Comparison of ENCODE assay signal across 8 cellular contexts in the genomic region with DNA sequence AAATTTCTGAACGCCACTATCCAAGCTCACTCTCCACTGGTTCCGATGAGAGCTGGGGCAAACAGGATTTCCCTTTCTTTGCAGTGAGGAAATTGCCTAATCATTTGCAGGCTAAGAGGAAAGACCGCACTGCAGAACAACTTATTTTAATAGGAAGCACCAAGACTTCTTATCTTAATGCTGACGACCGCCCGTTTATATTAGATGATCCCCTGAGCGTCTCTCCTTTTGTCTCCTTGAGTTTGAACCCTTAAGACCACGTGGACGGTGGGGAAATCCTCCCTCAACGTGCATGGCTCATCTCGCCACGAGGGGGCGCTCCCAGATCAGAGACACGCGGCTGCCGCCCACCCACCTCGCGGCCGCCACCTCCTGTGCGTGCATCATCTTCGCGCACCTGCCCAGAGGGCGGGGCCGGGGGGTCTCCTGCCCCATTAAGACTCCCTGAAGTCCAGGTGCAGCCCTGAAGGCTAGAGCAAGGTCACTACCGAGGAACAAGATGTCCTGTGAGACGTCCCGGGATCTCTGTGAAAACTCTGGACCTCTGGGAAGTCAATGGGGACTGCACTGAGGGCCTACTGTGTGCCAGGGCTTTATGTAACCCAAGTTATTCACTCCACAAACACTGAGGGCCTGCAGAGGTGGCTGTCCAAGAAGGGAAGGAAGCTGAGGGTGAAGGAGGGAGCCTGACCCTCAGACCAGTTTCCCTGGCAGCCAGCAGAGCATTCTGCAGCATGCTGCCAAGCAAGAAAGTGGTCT. TPM values are rescaled to one million over a fixed set of nuclear protein-coding genes. Genes with fewer than 3 reads are reported as not detected.
A peak's percentile ranks its signal among the peaks of the same experiment; 100 is the strongest.
DNase-seq lines count a peak whose midpoint lies in the region; ATAC-seq and TF ChIP-seq lines count a peak whose summit lies in the region.

No MANE protein-coding gene starts in this region.

- H3K9ac ChIP-seq in duodenal mucosa (ENCODE audit: low read depth in 1 of 2, low read length in 2 of 2): no peak overlapping the region

- H3K36me3 Mint-ChIP-seq in CD4-positive, alpha-beta memory T cell: no peaks in the 10 kb centered on the region
- no peaks in the 10 kb centered on the region for H3K36me3 Mint-ChIP-seq in activated CD4-positive, alpha-beta memory T cell treated with anti-CD3 and anti-CD28 coated beads for 36 hours

- peaks cover 0 to 1% (median 0%) of the 10 kb centered on the region in 8 donors for H3K9me3 Mint-ChIP-seq in CD4-positive, alpha-beta memory T cell
- H3K9me3 Mint-ChIP-seq in activated CD4-positive, alpha-beta memory T cell treated with anti-CD3 and anti-CD28 coated beads for 36 hours: no peaks in the 10 kb centered on the region

- intact Hi-C loops in CD4-positive, alpha-beta memory T cell (cut with micrococcal nuclease): loop anchor here (5.0 kb wide), 1 partner anchor 137 kb away; the partner anchor contains the start of gene STK35
- intact Hi-C loops in activated CD4-positive, alpha-beta memory T cell treated with anti-CD3 and anti-CD28 coated beads for 36 hours (cut with micrococcal nuclease): loop anchor here (1.0 to 5.0 kb wide), 5 partner anchors 137 to 489 kb away; partner anchors contain the start of gene STK35

- no peak overlapping the region for H3K27ac Mint-ChIP-seq in CD4-positive, alpha-beta memory T cell
- no peak overlapping the region for H3K27ac Mint-ChIP-seq in activated CD4-positive, alpha-beta memory T cell treated with anti-CD3 and anti-CD28 coated beads for 36 hours

- DNase-seq in CD4-positive, alpha-beta memory T cell: peak; percentile 46 to 62 (median 54)
- peak; percentile 64 for DNase-seq in NCI-H460 (ENCODE audit: extremely low read depth, low read depth)
- DNase-seq in activated CD4-positive, alpha-beta memory T cell treated with anti-CD3 and anti-CD28 coated beads for 36 hours: peak; percentile 88
- DNase-seq in lung (ENCODE audit: low spot score): peak; percentile 69
- DNase-seq in stimulated activated CD4-positive, alpha-beta T cell treated with anti-CD3 and anti-CD28 coated beads, TNF-alpha, amount 100 ng/mL, for 48 hours (ENCODE audit: low read depth in 3 of 3): peak; percentile 74 to 81 (median 80)

- CTCF ChIA-PET in CD4-positive, alpha-beta memory T cell (lab: Charles Lee; ENCODE audit: partially characterized antibody): interaction anchor here (0.7 to 6.5 kb wide), 12 partner anchors 10 to 216 kb away, joined by 3 to 151 read pairs (median 4); no protein-coding TSS in a partner anchor
- CTCF ChIA-PET in activated CD4-positive, alpha-beta memory T cell treated with anti-CD3 and anti-CD28 coated beads for 36 hours (lab: Charles Lee): interaction anchor here (0.7 to 5.6 kb wide), 21 partner anchors 8 to 488 kb away, joined by 3 to 101 read pairs (median 5); no protein-coding TSS in a partner anchor

- peaks cover 10% of the 10 kb centered on the region for H3K4me1 ChIP-seq in CD4-positive, alpha-beta memory T cell (ENCODE audit: insufficient read depth, low read length)
- H3K4me1 ChIP-seq in duodenal mucosa (ENCODE audit: control insufficient read depth in 1 of 2, insufficient read depth in 2 of 2, low read length in 2 of 2) (peaks cover 0 to 7% of the 10 kb centered on the region in 2 donors), lung (ENCODE audit: control insufficient read depth in 2 of 2, insufficient read depth in 2 of 2, low read length in 2 of 2) (peaks cover 0 to 4% of the 10 kb centered on the region in 2 donors)

- 3 to 4% methylated on average over 27 of the region's 27 CpGs for WGBS in lung, 2 donors

- peak; percentile 75 for ATAC-seq in HG02759 (IDR thresholded peaks at IDR 0.05; ENCODE audit: unreplicated experiment)
- ATAC-seq in lung (ENCODE audit: insufficient read depth, low FRiP score): peak; percentile 70
- ATAC-seq in GM21529 (IDR thresholded peaks at IDR 0.05; ENCODE audit: unreplicated experiment): no peak

- H3K27me3 ChIP-seq in CD4-positive, alpha-beta memory T cell (ENCODE audit: insufficient read depth, low read length): no peaks in the 10 kb centered on the region
- H3K27me3 ChIP-seq in duodenal mucosa (ENCODE audit: control insufficient read depth in 1 of 2, insufficient read depth in 2 of 2, low read length in 2 of 2): peaks cover 3 to 4% of the 10 kb centered on the region in 2 donors
- H3K27me3 ChIP-seq in lung (ENCODE audit: control insufficient read depth, insufficient read depth): no peaks in the 10 kb centered on the region

- H3K9me3 ChIP-seq in CD4-positive, alpha-beta memory T cell (ENCODE audit: control insufficient read depth in 1 of 2, low read length in 2 of 2): no peaks in the 10 kb centered on the region
- H3K9me3 ChIP-seq in duodenal mucosa (ENCODE audit: control insufficient read depth in 1 of 2, low read length in 2 of 2) (no peaks in the 10 kb centered on the region), lung (ENCODE audit: control insufficient read depth in 2 of 2, insufficient read depth in 1 of 2, low read length in 1 of 2) (peaks cover 0 to 3% of the 10 kb centered on the region in 2 donors)

- H3K36me3 ChIP-seq in CD4-positive, alpha-beta memory T cell (ENCODE audit: insufficient read depth, low read length): no peaks in the 10 kb centered on the region
- H3K36me3 ChIP-seq in duodenal mucosa (ENCODE audit: control insufficient read depth in 1 of 2, insufficient read depth in 2 of 2, low read length in 2 of 2) (no peaks in the 10 kb centered on the region), lung (ENCODE audit: control insufficient read depth in 2 of 2, insufficient read depth in 2 of 2, low read length in 2 of 2) (no peaks in the 10 kb centered on the region)

- peaks cover 20 to 23% of the 10 kb centered on the region in 2 donors for H3K27me3 Mint-ChIP-seq in CD4-positive, alpha-beta memory T cell
- H3K27me3 Mint-ChIP-seq in activated CD4-positive, alpha-beta memory T cell treated with anti-CD3 and anti-CD28 coated beads for 36 hours: peaks cover 20% of the 10 kb centered on the region

- H3K4me1 Mint-ChIP-seq in CD4-positive, alpha-beta memory T cell: peaks cover 3 to 9% (median 5%) of the 10 kb centered on the region in 4 donors
- H3K4me1 Mint-ChIP-seq in activated CD4-positive, alpha-beta memory T cell treated with anti-CD3 and anti-CD28 coated beads for 36 hours (ENCODE audit: low read depth): peaks cover 10% of the 10 kb centered on the region

- peak overlapping the region in 6 of 8 donors; percentile 11 to 62 (median 44) for H3K4me3 Mint-ChIP-seq in CD4-positive, alpha-beta memory T cell
- peak overlapping the region; percentile 24 for H3K4me3 Mint-ChIP-seq in activated CD4-positive, alpha-beta memory T cell treated with anti-CD3 and anti-CD28 coated beads for 36 hours

- POLR2A ChIA-PET in CD4-positive, alpha-beta memory T cell (lab: Charles Lee; ENCODE audit: partially characterized antibody): interaction anchor here (0.8 kb wide), 1 partner anchor 207 kb away, joined by 5 read pairs; no protein-coding TSS in a partner anchor
- POLR2A ChIA-PET in activated CD4-positive, alpha-beta memory T cell treated with anti-CD3 and anti-CD28 coated beads for 36 hours (lab: Charles Lee): no interaction called here

- H3K27ac ChIP-seq in CD4-positive, alpha-beta memory T cell (ENCODE audit: low read depth, low read length): no peak overlapping the region
- no peak overlapping the region for H3K27ac ChIP-seq in duodenal mucosa (ENCODE audit: low read depth, low read length)
- H3K27ac ChIP-seq in lung (ENCODE audit: low read depth in 1 of 2, low read length in 1 of 2): no peak overlapping the region

- no peak overlapping the region for H3K4me3 ChIP-seq in CD4-positive, alpha-beta memory T cell (ENCODE audit: low read length in 2 of 2)
- H3K4me3 ChIP-seq in duodenal mucosa (ENCODE audit: low read depth in 1 of 2, low read length in 2 of 2) (peak overlapping the region; percentile 22 to 50), lung (no peak overlapping the region)

- peak; percentile 65 for TF ChIP-seq CTCF in lung (IDR thresholded peaks at IDR 0.05; ENCODE audit: control extremely low read depth, extremely low read depth)

RNA-seq across cellular contexts. Expression of gene PDYN, which starts 28.2 kb away (rescaled TPM):
- not detected for total RNA-seq in CD4-positive, alpha-beta memory T cell
- polyA plus RNA-seq in CD4-positive, alpha-beta memory T cell: not detected
- not detected in 2 replicates for total RNA-seq in NCI-H460 (2014; rRNA removed; shearing (Covaris generic))
- not detected in 2 replicates for polyA plus RNA-seq in NCI-H460 (2014; cell fraction: nucleus; rRNA removed)
- total RNA-seq in activated CD4-positive, alpha-beta memory T cell treated with anti-CD3 and anti-CD28 coated beads for 36 hours: not detected
- not detected for total RNA-seq in lung
- polyA plus RNA-seq in lung: not detected

Comparison
In these comparisons a context has a peak if more than half of its experiments do, and no peak if none do; other contexts are left out.
1. H3K4me3 ChIP-seq: peak in duodenal mucosa (2 of 2); none in CD4-positive, alpha-beta memory T cell (0 of 2) and lung (single experiment).
2. Peak in every context shown above with its lines, with median percentiles within 50 percentile points of each other: DNase-seq.